Comparison of ENCODE assay signal across 8 cellular contexts in genomic region chr15:78034495-78035191, GRCh38. TPM values are rescaled to one million over a fixed set of nuclear protein-coding genes. Genes with fewer than 3 reads are reported as not detected.
DNase-seq lines count a peak whose midpoint lies in the region; ATAC-seq and TF ChIP-seq lines count a peak whose summit lies in the region.

No MANE protein-coding gene starts in this region.

- DNase-seq in NB4 (ENCODE audit: low read depth) = peak; percentile 92
- peak; percentile 75 for DNase-seq in activated T-cell treated with anti-CD3 and anti-CD28 coated beads, Interleukin-2, amount 50 U/mL, for 4 hours
- DNase-seq in left ventricle myocardium inferior = no peak
- peak; percentile 69 to 74 for DNase-seq in stimulated activated CD4-positive, alpha-beta T cell treated with anti-CD3 and anti-CD28 coated beads, Interleukin-2, amount 100 ng/mL, for 48 hours
- DNase-seq in cortex of kidney (lab: John Stamatoyannopoulos, UW) = no peak
- DNase-seq in DMS153 (lab: John Stamatoyannopoulos, UW) = no peak

- TF ChIP-seq CTCF in NB4 (IDR thresholded peaks at IDR 0.05; ENCODE audit: low read depth, low read length) = no peak
- no peak for TF ChIP-seq CTCF in left ventricle myocardium inferior (IDR thresholded peaks at IDR 0.05; ENCODE audit: borderline replicate concordance)

- peak overlapping the region; percentile 66 for H3K4me3 Mint-ChIP-seq in activated T-cell treated with anti-CD3 and anti-CD28 coated beads, Interleukin-2, amount 50 U/mL, for 4 hours

- peak overlapping the region; percentile 29 to 59 (median 45); a peak in 20 of 22 replicates for H3K9ac ChIP-seq in BLaER1 treated with 17β-estradiol and CSF1 and Interleukin-3, amounts not matched to agents 10 nM and 100 nM

- peaks cover 84% of the 10 kb centered on the region for H3K4me1 Mint-ChIP-seq in activated T-cell treated with anti-CD3 and anti-CD28 coated beads, Interleukin-2, amount 50 U/mL, for 4 hours (ENCODE audit: low read depth)

- H3K27ac ChIP-seq in BLaER1 treated with 17β-estradiol and CSF1 and Interleukin-3, amounts not matched to agents 10 nM and 100 nM = peak overlapping the region; percentile 9 to 69 (median 54); a peak in 20 of 22 replicates
- peak overlapping the region; percentile 54 for H3K27ac ChIP-seq in left ventricle myocardium inferior (replicated peaks)

- H3K27me3 ChIP-seq in BLaER1 treated with 17β-estradiol and CSF1 and Interleukin-3, amounts not matched to agents 10 nM and 100 nM = no peaks in the 10 kb centered on the region
- H3K27me3 ChIP-seq in left ventricle myocardium inferior (ENCODE audit: low read depth) = no peaks in the 10 kb centered on the region

- peak overlapping the region in 4 of 10 experiments; percentile 8 to 39 (median 24); a peak in 5 of 20 replicates for H3K4me3 ChIP-seq in BLaER1 treated with 17β-estradiol and CSF1 and Interleukin-3, amounts not matched to agents 10 nM and 100 nM
- H3K4me3 ChIP-seq in NB4 (ENCODE audit: low read depth, low read length) = peak overlapping the region; percentile 30
- no peak overlapping the region for H3K4me3 ChIP-seq in left ventricle myocardium inferior

- intact Hi-C loops in left ventricle myocardium inferior (cut with micrococcal nuclease) = no loop called here

- H3K27me3 Mint-ChIP-seq in activated T-cell treated with anti-CD3 and anti-CD28 coated beads, Interleukin-2, amount 50 U/mL, for 4 hours (ENCODE audit: low read depth) = no peaks in the 10 kb centered on the region

- no peak for TF ChIP-seq POLR2A in NB4 (IDR thresholded peaks at IDR 0.05; ENCODE audit: extremely low read depth, insufficient read length)

- peak overlapping the region; percentile 62 to 89 (median 80) for H3K4me2 ChIP-seq in BLaER1 treated with 17β-estradiol and CSF1 and Interleukin-3, amounts not matched to agents 10 nM and 100 nM

- peak; percentile 68 for ATAC-seq in GM21526 (IDR thresholded peaks at IDR 0.05; ENCODE audit: low FRiP score, unreplicated experiment)
- peak; percentile 91 to 92 for ATAC-seq in activated T-cell treated with anti-CD3 and anti-CD28 coated beads, Interleukin-2, amount 50 U/mL, for 4 hours

- peaks cover 78 to 90% (median 82%) of the 10 kb centered on the region in 10 experiments for H3K4me1 ChIP-seq in BLaER1 treated with 17β-estradiol and CSF1 and Interleukin-3, amounts not matched to agents 10 nM and 100 nM
- peaks cover 60% of the 10 kb centered on the region for H3K4me1 ChIP-seq in left ventricle myocardium inferior

- peaks cover 4 to 35% (median 19%) of the 10 kb centered on the region in 11 experiments for H3K36me3 ChIP-seq in BLaER1 treated with 17β-estradiol and CSF1 and Interleukin-3, amounts not matched to agents 10 nM and 100 nM
- peaks cover 3% of the 10 kb centered on the region for H3K36me3 ChIP-seq in left ventricle myocardium inferior

- no peaks in the 10 kb centered on the region for H3K9me3 Mint-ChIP-seq in activated T-cell treated with anti-CD3 and anti-CD28 coated beads, Interleukin-2, amount 50 U/mL, for 4 hours

- peaks cover 0 to 68% (median 0%) of the 10 kb centered on the region in 11 experiments; a peak in 6 of 22 replicates for H4K20me1 ChIP-seq in BLaER1 treated with 17β-estradiol and CSF1 and Interleukin-3, amounts not matched to agents 10 nM and 100 nM

- H3K36me3 Mint-ChIP-seq in activated T-cell treated with anti-CD3 and anti-CD28 coated beads, Interleukin-2, amount 50 U/mL, for 4 hours (ENCODE audit: insufficient read depth) = peaks cover 11% of the 10 kb centered on the region

- no peaks in the 10 kb centered on the region for H3K9me3 ChIP-seq in BLaER1 treated with 17β-estradiol and CSF1 and Interleukin-3, amounts not matched to agents 10 nM and 100 nM (replicated peaks in 1 of 11)
- H3K9me3 ChIP-seq in left ventricle myocardium inferior (replicated peaks) = no peaks in the 10 kb centered on the region

RNA-seq across cellular contexts. Expression of gene TBC1D2B, which starts 42.9 kb away (rescaled TPM):
- 10 to 100 TPM; 22.8 to 24.9 (median 24.0) TPM for total RNA-seq in activated T-cell treated with anti-CD3 and anti-CD28 coated beads, Interleukin-2, amount 50 U/mL, for 4 hours
- 11.7 TPM for total RNA-seq in left ventricle myocardium inferior

RNA-seq across cellular contexts. Expression of gene SH2D7, which starts 57.7 kb away (rescaled TPM):
- not detected for total RNA-seq in activated T-cell treated with anti-CD3 and anti-CD28 coated beads, Interleukin-2, amount 50 U/mL, for 4 hours
- total RNA-seq in left ventricle myocardium inferior = not detected

Comparison
In these comparisons a context has a peak if more than half of its experiments do, and no peak if none do; other contexts are left out.
1. DNase-seq: peak in NB4 (single experiment), activated T-cell treated with anti-CD3 and anti-CD28 coated beads, Interleukin-2, amount 50 U/mL, for 4 hours (single experiment) and stimulated activated CD4-positive, alpha-beta T cell treated with anti-CD3 and anti-CD28 coated beads, Interleukin-2, amount 100 ng/mL, for 48 hours (2 of 2); none in left ventricle myocardium inferior (single experiment), cortex of kidney (single experiment) and DMS153 (single experiment).